ENCODE assay signal across 1 cellular context in the genomic region with DNA sequence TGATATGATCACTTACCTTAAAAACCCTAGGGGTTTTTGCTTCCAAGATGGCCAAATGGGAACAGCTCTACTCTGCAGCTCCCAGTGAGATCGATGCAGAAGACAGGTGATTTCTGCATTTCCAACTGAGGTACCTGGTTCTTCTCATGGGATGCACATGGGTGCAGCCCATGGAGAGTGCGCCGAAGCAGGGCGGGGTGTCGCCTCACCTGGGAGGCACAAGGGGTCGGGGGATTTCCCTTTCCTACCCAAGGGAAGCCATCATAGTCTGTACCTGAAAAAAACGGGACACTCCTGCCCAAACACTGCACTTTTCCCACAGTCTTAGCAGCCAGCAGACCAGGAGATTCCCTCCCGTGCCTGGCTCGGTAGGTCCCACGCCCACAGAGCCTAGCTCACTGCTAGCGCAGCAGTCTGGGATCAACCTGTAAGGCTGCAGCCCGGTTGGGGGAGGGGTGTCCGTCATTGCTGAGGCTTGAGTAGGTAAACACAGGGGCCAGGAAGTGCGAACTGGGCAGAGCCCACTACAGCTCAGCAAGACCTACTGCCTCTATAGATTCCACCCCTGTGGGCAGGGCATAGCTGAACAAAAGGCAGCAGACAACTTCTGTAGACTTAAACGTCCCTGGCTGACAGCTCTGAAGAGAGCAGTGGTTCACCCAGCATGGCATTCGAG.
TF ChIP-seq lines count a peak whose summit lies in the region.

No MANE protein-coding gene starts in this region.

TF ChIP-seq in HepG2, 621 proteins besides CTCF, POLR2A, EP300 and RAD21 (continued from another document and continues in another):
- TF ChIP-seq, protein P1, sequence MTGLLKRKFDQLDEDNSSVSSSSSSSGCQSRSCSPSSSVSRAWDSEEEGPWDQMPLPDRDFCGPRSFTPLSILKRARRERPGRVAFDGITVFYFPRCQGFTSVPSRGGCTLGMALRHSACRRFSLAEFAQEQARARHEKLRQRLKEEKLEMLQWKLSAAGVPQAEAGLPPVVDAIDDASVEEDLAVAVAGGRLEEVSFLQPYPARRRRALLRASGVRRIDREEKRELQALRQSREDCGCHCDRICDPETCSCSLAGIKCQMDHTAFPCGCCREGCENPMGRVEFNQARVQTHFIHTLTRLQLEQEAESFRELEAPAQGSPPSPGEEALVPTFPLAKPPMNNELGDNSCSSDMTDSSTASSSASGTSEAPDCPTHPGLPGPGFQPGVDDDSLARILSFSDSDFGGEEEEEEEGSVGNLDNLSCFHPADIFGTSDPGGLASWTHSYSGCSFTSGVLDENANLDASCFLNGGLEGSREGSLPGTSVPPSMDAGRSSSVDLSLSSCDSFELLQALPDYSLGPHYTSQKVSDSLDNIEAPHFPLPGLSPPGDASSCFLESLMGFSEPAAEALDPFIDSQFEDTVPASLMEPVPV (CRISPR knock-in tag; IDR thresholded peaks at IDR 0.05), result no peak
- TF ChIP-seq TCF7 (IDR thresholded peaks at IDR 0.05; ENCODE audit: low read depth), result 0 out of 2 replicates have a peak, but pooled peaks have one; percentile 32
- no peak for TF ChIP-seq ZFP36L1 (CRISPR knock-in tag; IDR thresholded peaks at IDR 0.05)
- TF ChIP-seq, protein P2, sequence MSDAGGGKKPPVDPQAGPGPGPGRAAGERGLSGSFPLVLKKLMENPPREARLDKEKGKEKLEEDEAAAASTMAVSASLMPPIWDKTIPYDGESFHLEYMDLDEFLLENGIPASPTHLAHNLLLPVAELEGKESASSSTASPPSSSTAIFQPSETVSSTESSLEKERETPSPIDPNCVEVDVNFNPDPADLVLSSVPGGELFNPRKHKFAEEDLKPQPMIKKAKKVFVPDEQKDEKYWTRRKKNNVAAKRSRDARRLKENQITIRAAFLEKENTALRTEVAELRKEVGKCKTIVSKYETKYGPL (CRISPR knock-in tag; IDR thresholded peaks at IDR 0.05), result no peak
- TF ChIP-seq FIP1L1 (IDR thresholded peaks at IDR 0.05; ENCODE audit: borderline replicate concordance, insufficient read depth, low read depth, low read length), result no peak
- TF ChIP-seq, protein P3, sequence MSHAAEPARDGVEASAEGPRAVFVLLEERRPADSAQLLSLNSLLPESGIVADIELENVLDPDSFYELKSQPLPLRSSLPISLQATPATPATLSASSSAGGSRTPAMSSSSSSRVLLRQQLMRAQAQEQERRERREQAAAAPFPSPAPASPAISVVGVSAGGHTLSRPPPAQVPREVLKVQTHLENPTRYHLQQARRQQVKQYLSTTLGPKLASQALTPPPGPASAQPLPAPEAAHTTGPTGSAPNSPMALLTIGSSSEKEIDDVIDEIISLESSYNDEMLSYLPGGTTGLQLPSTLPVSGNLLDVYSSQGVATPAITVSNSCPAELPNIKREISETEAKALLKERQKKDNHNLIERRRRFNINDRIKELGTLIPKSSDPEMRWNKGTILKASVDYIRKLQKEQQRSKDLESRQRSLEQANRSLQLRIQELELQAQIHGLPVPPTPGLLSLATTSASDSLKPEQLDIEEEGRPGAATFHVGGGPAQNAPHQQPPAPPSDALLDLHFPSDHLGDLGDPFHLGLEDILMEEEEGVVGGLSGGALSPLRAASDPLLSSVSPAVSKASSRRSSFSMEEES (CRISPR knock-in tag; IDR thresholded peaks at IDR 0.05), result no peak
- TF ChIP-seq RORA (CRISPR knock-in tag; IDR thresholded peaks at IDR 0.05), result no peak
- TF ChIP-seq ZNF329 (CRISPR knock-in tag; IDR thresholded peaks at IDR 0.05; ENCODE audit: low read depth), result no peak
- TF ChIP-seq ZNF777 (CRISPR knock-in tag; IDR thresholded peaks at IDR 0.05), result no peak
- TF ChIP-seq PTBP1 (IDR thresholded peaks at IDR 0.05; ENCODE audit: low read depth, low read length, poor library complexity, severe bottlenecking), result no peak
- TF ChIP-seq NFIC (IDR thresholded peaks at IDR 0.05; ENCODE audit: low read length), result no peak
- TF ChIP-seq, protein P4, sequence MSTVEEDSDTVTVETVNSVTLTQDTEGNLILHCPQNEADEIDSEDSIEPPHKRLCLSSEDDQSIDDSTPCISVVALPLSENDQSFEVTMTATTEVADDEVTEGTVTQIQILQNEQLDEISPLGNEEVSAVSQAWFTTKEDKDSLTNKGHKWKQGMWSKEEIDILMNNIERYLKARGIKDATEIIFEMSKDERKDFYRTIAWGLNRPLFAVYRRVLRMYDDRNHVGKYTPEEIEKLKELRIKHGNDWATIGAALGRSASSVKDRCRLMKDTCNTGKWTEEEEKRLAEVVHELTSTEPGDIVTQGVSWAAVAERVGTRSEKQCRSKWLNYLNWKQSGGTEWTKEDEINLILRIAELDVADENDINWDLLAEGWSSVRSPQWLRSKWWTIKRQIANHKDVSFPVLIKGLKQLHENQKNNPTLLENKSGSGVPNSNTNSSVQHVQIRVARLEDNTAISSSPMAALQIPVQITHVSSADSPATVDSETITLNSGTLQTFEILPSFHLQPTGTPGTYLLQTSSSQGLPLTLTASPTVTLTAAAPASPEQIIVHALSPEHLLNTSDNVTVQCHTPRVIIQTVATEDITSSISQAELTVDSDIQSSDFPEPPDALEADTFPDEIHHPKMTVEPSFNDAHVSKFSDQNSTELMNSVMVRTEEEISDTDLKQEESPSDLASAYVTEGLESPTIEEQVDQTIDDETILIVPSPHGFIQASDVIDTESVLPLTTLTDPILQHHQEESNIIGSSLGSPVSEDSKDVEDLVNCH (CRISPR knock-in tag; IDR thresholded peaks at IDR 0.05), result no peak
- TF ChIP-seq ZNF451 (CRISPR knock-in tag; IDR thresholded peaks at IDR 0.05), result no peak
- TF ChIP-seq, protein P5, sequence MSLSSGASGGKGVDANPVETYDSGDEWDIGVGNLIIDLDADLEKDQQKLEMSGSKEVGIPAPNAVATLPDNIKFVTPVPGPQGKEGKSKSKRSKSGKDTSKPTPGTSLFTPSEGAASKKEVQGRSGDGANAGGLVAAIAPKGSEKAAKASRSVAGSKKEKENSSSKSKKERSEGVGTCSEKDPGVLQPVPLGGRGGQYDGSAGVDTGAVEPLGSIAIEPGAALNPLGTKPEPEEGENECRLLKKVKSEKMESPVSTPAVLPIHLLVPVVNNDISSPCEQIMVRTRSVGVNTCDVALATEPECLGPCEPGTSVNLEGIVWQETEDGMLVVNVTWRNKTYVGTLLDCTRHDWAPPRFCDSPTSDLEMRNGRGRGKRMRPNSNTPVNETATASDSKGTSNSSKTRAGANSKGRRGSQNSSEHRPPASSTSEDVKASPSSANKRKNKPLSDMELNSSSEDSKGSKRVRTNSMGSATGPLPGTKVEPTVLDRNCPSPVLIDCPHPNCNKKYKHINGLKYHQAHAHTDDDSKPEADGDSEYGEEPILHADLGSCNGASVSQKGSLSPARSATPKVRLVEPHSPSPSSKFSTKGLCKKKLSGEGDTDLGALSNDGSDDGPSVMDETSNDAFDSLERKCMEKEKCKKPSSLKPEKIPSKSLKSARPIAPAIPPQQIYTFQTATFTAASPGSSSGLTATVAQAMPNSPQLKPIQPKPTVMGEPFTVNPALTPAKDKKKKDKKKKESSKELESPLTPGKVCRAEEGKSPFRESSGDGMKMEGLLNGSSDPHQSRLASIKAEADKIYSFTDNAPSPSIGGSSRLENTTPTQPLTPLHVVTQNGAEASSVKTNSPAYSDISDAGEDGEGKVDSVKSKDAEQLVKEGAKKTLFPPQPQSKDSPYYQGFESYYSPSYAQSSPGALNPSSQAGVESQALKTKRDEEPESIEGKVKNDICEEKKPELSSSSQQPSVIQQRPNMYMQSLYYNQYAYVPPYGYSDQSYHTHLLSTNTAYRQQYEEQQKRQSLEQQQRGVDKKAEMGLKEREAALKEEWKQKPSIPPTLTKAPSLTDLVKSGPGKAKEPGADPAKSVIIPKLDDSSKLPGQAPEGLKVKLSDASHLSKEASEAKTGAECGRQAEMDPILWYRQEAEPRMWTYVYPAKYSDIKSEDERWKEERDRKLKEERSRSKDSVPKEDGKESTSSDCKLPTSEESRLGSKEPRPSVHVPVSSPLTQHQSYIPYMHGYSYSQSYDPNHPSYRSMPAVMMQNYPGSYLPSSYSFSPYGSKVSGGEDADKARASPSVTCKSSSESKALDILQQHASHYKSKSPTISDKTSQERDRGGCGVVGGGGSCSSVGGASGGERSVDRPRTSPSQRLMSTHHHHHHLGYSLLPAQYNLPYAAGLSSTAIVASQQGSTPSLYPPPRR (CRISPR knock-in tag; IDR thresholded peaks at IDR 0.05; ENCODE audit: borderline replicate concordance), result peak; percentile 34; the same call in 1 of the 2 replicates
- no peak for TF ChIP-seq JUND (CRISPR knock-in tag; IDR thresholded peaks at IDR 0.05)
- peak; percentile 34; the same call in 1 of the 2 replicates for TF ChIP-seq IRF2 (CRISPR knock-in tag; IDR thresholded peaks at IDR 0.05)
- TF ChIP-seq, protein P6, sequence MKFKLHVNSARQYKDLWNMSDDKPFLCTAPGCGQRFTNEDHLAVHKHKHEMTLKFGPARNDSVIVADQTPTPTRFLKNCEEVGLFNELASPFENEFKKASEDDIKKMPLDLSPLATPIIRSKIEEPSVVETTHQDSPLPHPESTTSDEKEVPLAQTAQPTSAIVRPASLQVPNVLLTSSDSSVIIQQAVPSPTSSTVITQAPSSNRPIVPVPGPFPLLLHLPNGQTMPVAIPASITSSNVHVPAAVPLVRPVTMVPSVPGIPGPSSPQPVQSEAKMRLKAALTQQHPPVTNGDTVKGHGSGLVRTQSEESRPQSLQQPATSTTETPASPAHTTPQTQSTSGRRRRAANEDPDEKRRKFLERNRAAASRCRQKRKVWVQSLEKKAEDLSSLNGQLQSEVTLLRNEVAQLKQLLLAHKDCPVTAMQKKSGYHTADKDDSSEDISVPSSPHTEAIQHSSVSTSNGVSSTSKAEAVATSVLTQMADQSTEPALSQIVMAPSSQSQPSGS (CRISPR knock-in tag; IDR thresholded peaks at IDR 0.05), result no peak
- TF ChIP-seq ZNF598 (CRISPR knock-in tag; IDR thresholded peaks at IDR 0.05; ENCODE audit: borderline replicate concordance), result no peak
- TF ChIP-seq ZNF138 (CRISPR knock-in tag; IDR thresholded peaks at IDR 0.05; ENCODE audit: low read depth), result no peak
- TF ChIP-seq, protein P7, sequence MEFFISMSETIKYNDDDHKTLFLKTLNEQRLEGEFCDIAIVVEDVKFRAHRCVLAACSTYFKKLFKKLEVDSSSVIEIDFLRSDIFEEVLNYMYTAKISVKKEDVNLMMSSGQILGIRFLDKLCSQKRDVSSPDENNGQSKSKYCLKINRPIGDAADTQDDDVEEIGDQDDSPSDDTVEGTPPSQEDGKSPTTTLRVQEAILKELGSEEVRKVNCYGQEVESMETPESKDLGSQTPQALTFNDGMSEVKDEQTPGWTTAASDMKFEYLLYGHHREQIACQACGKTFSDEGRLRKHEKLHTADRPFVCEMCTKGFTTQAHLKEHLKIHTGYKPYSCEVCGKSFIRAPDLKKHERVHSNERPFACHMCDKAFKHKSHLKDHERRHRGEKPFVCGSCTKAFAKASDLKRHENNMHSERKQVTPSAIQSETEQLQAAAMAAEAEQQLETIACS (CRISPR knock-in tag; IDR thresholded peaks at IDR 0.05), result no peak
- TF ChIP-seq SMAD1 (CRISPR knock-in tag; IDR thresholded peaks at IDR 0.05; ENCODE audit: borderline replicate concordance, low read depth), result no peak
- TF ChIP-seq ZNF546 (CRISPR knock-in tag; conservative IDR thresholded peaks at IDR 0.05), result no peak
- no peak for TF ChIP-seq NCOR1 (IDR thresholded peaks at IDR 0.05; ENCODE audit: borderline replicate concordance, low read length)
- peak; percentile 73 for TF ChIP-seq ETV5 (CRISPR knock-in tag; IDR thresholded peaks at IDR 0.05; ENCODE audit: borderline replicate concordance)
- TF ChIP-seq, protein P8, sequence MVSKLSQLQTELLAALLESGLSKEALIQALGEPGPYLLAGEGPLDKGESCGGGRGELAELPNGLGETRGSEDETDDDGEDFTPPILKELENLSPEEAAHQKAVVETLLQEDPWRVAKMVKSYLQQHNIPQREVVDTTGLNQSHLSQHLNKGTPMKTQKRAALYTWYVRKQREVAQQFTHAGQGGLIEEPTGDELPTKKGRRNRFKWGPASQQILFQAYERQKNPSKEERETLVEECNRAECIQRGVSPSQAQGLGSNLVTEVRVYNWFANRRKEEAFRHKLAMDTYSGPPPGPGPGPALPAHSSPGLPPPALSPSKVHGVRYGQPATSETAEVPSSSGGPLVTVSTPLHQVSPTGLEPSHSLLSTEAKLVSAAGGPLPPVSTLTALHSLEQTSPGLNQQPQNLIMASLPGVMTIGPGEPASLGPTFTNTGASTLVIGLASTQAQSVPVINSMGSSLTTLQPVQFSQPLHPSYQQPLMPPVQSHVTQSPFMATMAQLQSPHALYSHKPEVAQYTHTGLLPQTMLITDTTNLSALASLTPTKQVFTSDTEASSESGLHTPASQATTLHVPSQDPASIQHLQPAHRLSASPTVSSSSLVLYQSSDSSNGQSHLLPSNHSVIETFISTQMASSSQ (IDR thresholded peaks at IDR 0.05; ENCODE audit: low read depth), result no peak
- TF ChIP-seq, protein P8 (CRISPR knock-in tag; IDR thresholded peaks at IDR 0.05; ENCODE audit: borderline replicate concordance), result peak; percentile 43; the same call in 1 of the 2 replicates
- no peak for TF ChIP-seq GTF3A (CRISPR knock-in tag; conservative IDR thresholded peaks at IDR 0.05)
- TF ChIP-seq ZNF251 (CRISPR knock-in tag; IDR thresholded peaks at IDR 0.05), result no peak
- no peak for TF ChIP-seq ZNF652 (CRISPR knock-in tag; IDR thresholded peaks at IDR 0.05; ENCODE audit: borderline replicate concordance, low read depth)
- no peak for TF ChIP-seq ZNF878 (CRISPR knock-in tag; IDR thresholded peaks at IDR 0.05)
- no peak for TF ChIP-seq ZNF326 (CRISPR knock-in tag; IDR thresholded peaks at IDR 0.05; ENCODE audit: borderline replicate concordance)
- no peak for TF ChIP-seq ZNF550 (CRISPR knock-in tag; IDR thresholded peaks at IDR 0.05; ENCODE audit: borderline replicate concordance)
- TF ChIP-seq, protein P9, sequence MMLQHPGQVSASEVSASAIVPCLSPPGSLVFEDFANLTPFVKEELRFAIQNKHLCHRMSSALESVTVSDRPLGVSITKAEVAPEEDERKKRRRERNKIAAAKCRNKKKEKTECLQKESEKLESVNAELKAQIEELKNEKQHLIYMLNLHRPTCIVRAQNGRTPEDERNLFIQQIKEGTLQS (CRISPR knock-in tag; IDR thresholded peaks at IDR 0.05), result no peak
- no peak for TF ChIP-seq ZNF382 (CRISPR knock-in tag; IDR thresholded peaks at IDR 0.05; ENCODE audit: borderline replicate concordance)
- TF ChIP-seq, protein P10, sequence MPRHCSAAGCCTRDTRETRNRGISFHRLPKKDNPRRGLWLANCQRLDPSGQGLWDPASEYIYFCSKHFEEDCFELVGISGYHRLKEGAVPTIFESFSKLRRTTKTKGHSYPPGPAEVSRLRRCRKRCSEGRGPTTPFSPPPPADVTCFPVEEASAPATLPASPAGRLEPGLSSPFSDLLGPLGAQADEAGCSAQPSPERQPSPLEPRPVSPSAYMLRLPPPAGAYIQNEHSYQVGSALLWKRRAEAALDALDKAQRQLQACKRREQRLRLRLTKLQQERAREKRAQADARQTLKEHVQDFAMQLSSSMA (CRISPR knock-in tag; IDR thresholded peaks at IDR 0.05), result no peak
- TF ChIP-seq HNRNPUL1 (IDR thresholded peaks at IDR 0.05; ENCODE audit: low read depth, low read length), result no peak
- TF ChIP-seq ZNF670 (CRISPR knock-in tag; IDR thresholded peaks at IDR 0.05; ENCODE audit: borderline replicate concordance), result no peak
